ENCODE assay signal across 19 cellular contexts in genomic region chr4:108385076-108385475, GRCh38.
A peak's percentile ranks its signal among the peaks of the same experiment; 100 is the strongest.
DNase-seq lines count a peak whose midpoint lies in the region; ATAC-seq and TF ChIP-seq lines count a peak whose summit lies in the region.
"Had no signal": no experiment of that assay in that cellular context is flagged by ENCODE, and none has a peak within 500 bp of the region (broad histone marks: within the 10 kb centered on the region; RNA-seq: fewer than 3 reads in every experiment).

No MANE protein-coding gene starts in this region.

- TF ChIP-seq CTCF in astrocyte of the spinal cord (IDR thresholded peaks at IDR 0.05; ENCODE audit: low read depth, low read length): no peak

- no peak overlapping the region for H3K4me3 Mint-ChIP-seq in T-helper 17 cell
- H3K4me3 Mint-ChIP-seq: CD4-positive, CD25-positive, alpha-beta regulatory T cell had no signal

- DNase-seq in Daoy (ENCODE audit: low read depth) (peak; percentile 63), HT1080 (ENCODE audit: low read depth) (peak; percentile 73), astrocyte of the spinal cord (ENCODE audit: low read depth, low spot score) (peak; percentile 15), renal cortical epithelial cell (ENCODE audit: low read depth) (peak; percentile 67), SW 1271 (lab: John Stamatoyannopoulos, UW) (no peak), NCI-H1694 treated with DMSO at 0.1 percent for 48 hours (lab: John Stamatoyannopoulos, UW) (no peak), T-helper 17 cell (no peak)
- DNase-seq: ACHN; AML-193; Caco-2; CD4-positive, CD25-positive, alpha-beta regulatory T cell; DMS153; Karpas-422; NCI-H1105; NCI-H1694; NCI-H69 had no signal

- in situ Hi-C loops in astrocyte of the spinal cord (cut with HindIII; ENCODE audit: low sequenced_read_pairs): no loop called here

- no peak overlapping the region for H3K27ac Mint-ChIP-seq in T-helper 17 cell
- H3K27ac Mint-ChIP-seq: CD4-positive, CD25-positive, alpha-beta regulatory T cell had no signal

- H3K4me1 Mint-ChIP-seq in T-helper 17 cell: no peaks in the 10 kb centered on the region
- H3K4me1 Mint-ChIP-seq: CD4-positive, CD25-positive, alpha-beta regulatory T cell had no signal

- H3K36me3 Mint-ChIP-seq in T-helper 17 cell (ENCODE audit: low read depth): peaks cover 2% of the 10 kb centered on the region
- H3K36me3 Mint-ChIP-seq: CD4-positive, CD25-positive, alpha-beta regulatory T cell had no signal

- no peak overlapping the region for H3K4me3 ChIP-seq in astrocyte of the spinal cord (ENCODE audit: low read depth, low read length)
- H3K4me3 ChIP-seq: HAP-1, SJSA1 had no signal

- H3K27me3 Mint-ChIP-seq in T-helper 17 cell: peaks cover 4% of the 10 kb centered on the region

- no peaks in the 10 kb centered on the region for H3K9me3 ChIP-seq in T-helper 17 cell (ENCODE audit: control insufficient read depth, low read length, poor library complexity, severe bottlenecking)
- H3K9me3 ChIP-seq: Caco-2, HAP-1, SJSA1 had no signal

- ATAC-seq in HG03045 (IDR thresholded peaks at IDR 0.05; ENCODE audit: unreplicated experiment): no peak
- no peak for ATAC-seq in T-helper 17 cell

Comparison
In these comparisons a context has a peak if more than half of its experiments do, and no peak if none do; other contexts are left out.
1. DNase-seq: peak in Daoy (single experiment), HT1080 (single experiment), astrocyte of the spinal cord (single experiment) and renal cortical epithelial cell (single experiment); none in SW 1271 (0 of 2), NCI-H1694 treated with DMSO at 0.1 percent for 48 hours (single experiment) and T-helper 17 cell (0 of 3).